23 cellular contexts compared by ENCODE assay signal in genomic region chr22:29574762-29575450, GRCh38. TPM values are rescaled to one million over a fixed set of nuclear protein-coding genes. Genes with fewer than 3 reads are reported as not detected.
A peak's percentile ranks its signal among the peaks of the same experiment; 100 is the strongest.
DNase-seq lines count a peak whose midpoint lies in the region; ATAC-seq, FAIRE-seq and TF ChIP-seq lines count a peak whose summit lies in the region.
"Had no signal": no experiment of that assay in that cellular context is flagged by ENCODE, and none has a peak within 500 bp of the region (broad histone marks: within the 10 kb centered on the region; RNA-seq: fewer than 3 reads in every experiment).

No MANE protein-coding gene starts in this region.

- H3K27ac Mint-ChIP-seq in Caco-2 (ENCODE audit: unreplicated experiment) (peak overlapping the region; percentile 31), nephron (peak overlapping the region in 2 of 3 experiments; percentile 65 to 79), type B pancreatic cell (no peak overlapping the region)

- H3K9me3 Mint-ChIP-seq in Caco-2 (ENCODE audit: unreplicated experiment) (no peaks in the 10 kb centered on the region), nephron (no peaks in the 10 kb centered on the region), type B pancreatic cell (no peaks in the 10 kb centered on the region)
- H3K9me3 Mint-ChIP-seq: CD4-positive, CD25-positive, alpha-beta regulatory T cell had no signal

- no peak overlapping the region for H3K9ac ChIP-seq in kidney (ENCODE audit: low read length in 2 of 2)
- H3K9ac ChIP-seq: BLaER1 had no signal

- H3K27me3 Mint-ChIP-seq in Caco-2 (ENCODE audit: insufficient read depth, unreplicated experiment) (no peaks in the 10 kb centered on the region), nephron (ENCODE audit: low read depth) (no peaks in the 10 kb centered on the region), type B pancreatic cell (no peaks in the 10 kb centered on the region)

- BruUV-seq in Caco-2 (replicated peaks; lab: Mats Ljungman, UMichigan) = no TSS peak

- H3K36me3 ChIP-seq in Caco-2 (ENCODE audit: control insufficient read depth, insufficient read depth, low read length) (peaks cover 5% of the 10 kb centered on the region), kidney (ENCODE audit: control insufficient read depth in 1 of 2, insufficient read depth in 2 of 2, low read length in 2 of 2) (no peaks in the 10 kb centered on the region)
- H3K36me3 ChIP-seq: MG63, SJSA1 had no signal

- H3K36me3 Mint-ChIP-seq in Caco-2 (ENCODE audit: insufficient read depth, unreplicated experiment) = peaks cover 34% of the 10 kb centered on the region
- H3K36me3 Mint-ChIP-seq in nephron (ENCODE audit: low read depth) = peaks cover 24% of the 10 kb centered on the region
- H3K36me3 Mint-ChIP-seq in type B pancreatic cell = peaks cover 8% of the 10 kb centered on the region

- peaks cover 47% of the 10 kb centered on the region for H3K4me1 ChIP-seq in Caco-2
- H3K4me1 ChIP-seq in kidney (ENCODE audit: control insufficient read depth in 1 of 2, insufficient read depth in 1 of 2, low read depth in 1 of 2, low read length in 2 of 2) = peaks cover 0 to 1% of the 10 kb centered on the region in 2 donors
- H3K4me1 ChIP-seq: SJSA1 had no signal

- H3K27me3 ChIP-seq in Caco-2 (replicated peaks; ENCODE audit: control insufficient read depth, insufficient read depth, low read length) = no peaks in the 10 kb centered on the region
- H3K27me3 ChIP-seq: BLaER1, MG63, SJSA1 had no signal

- H3K4me3 Mint-ChIP-seq in Caco-2 (ENCODE audit: unreplicated experiment) = peak overlapping the region; percentile 51
- no peak overlapping the region for H3K4me3 Mint-ChIP-seq in nephron
- peak overlapping the region; percentile 13 for H3K4me3 Mint-ChIP-seq in type B pancreatic cell

- intact Hi-C loops in Caco-2 (cut with micrococcal nuclease; ENCODE audit: unreplicated experiment) = no loop called here
- intact Hi-C loops in kidney (cut with DNase I) = no loop called here

- POLR2A ChIA-PET in Caco-2 (lab: Charles Lee) = interaction anchor here (0.6 to 1.1 kb wide), 2 partner anchors 22 to 371 kb away, joined by 8 read pairs; partner anchors contain the start of gene THOC5

- CTCF ChIA-PET in Caco-2 (lab: Charles Lee) = interaction anchor here (0.5 to 1.1 kb wide), 3 partner anchors 21 to 309 kb away, joined by 3 to 15 read pairs (median 3); partner anchors contain the start of gene THOC5

- ATAC-seq in HG02884 (IDR thresholded peaks at IDR 0.05; ENCODE audit: unreplicated experiment) = no peak

- FAIRE-seq in kidney (lab: Jason Lieb, UNC) = no peak
- FAIRE-seq: H1 had no signal

- H3K4me3 ChIP-seq in Caco-2 (ENCODE audit: low read depth, low read length) (0 out of 2 replicates have a peak overlapping the region, but pooled peaks have one; percentile 4), kidney (ENCODE audit: low read length in 2 of 2) (no peak overlapping the region)
- H3K4me3 ChIP-seq: BLaER1, MG63, PC-9, SJSA1 had no signal

- TF ChIP-seq CTCF in Caco-2 (IDR thresholded peaks at IDR 0.05; ENCODE audit: insufficient read depth in 1 of 2, low read depth in 1 of 2, low read length in 1 of 2, severe bottlenecking in 1 of 2, unreplicated experiment in 1 of 2) = no peak
- TF ChIP-seq CTCF in kidney (IDR thresholded peaks at IDR 0.05; ENCODE audit: borderline replicate concordance, extremely low read depth, insufficient read depth) = no peak
- TF ChIP-seq CTCF in nephron (IDR thresholded peaks at IDR 0.05; ENCODE audit: unreplicated experiment in 3 of 3) = no peak
- no peak for TF ChIP-seq CTCF in type B pancreatic cell (conservative IDR thresholded peaks at IDR 0.05)

- H3K4me1 Mint-ChIP-seq in Caco-2 (ENCODE audit: low read depth, unreplicated experiment) (peaks cover 8% of the 10 kb centered on the region), nephron (no peaks in the 10 kb centered on the region), type B pancreatic cell (ENCODE audit: unreplicated experiment) (peaks cover 2% of the 10 kb centered on the region)

- H3K9me3 ChIP-seq in Caco-2 = no peaks in the 10 kb centered on the region
- H3K9me3 ChIP-seq in kidney (ENCODE audit: control insufficient read depth in 1 of 2, low read length in 2 of 2) = no peaks in the 10 kb centered on the region
- H3K9me3 ChIP-seq: BLaER1, MG63, SJSA1 had no signal

- H3K27ac ChIP-seq in kidney (ENCODE audit: low read depth in 2 of 2, low read length in 2 of 2) = peak overlapping the region; percentile 45 to 59
- H3K27ac ChIP-seq: BLaER1, HL-60, PC-9, SJSA1 had no signal

- DNase-seq in Caco-2 (peak; percentile 35 to 59), kidney (no peak), type B pancreatic cell (ENCODE audit: extremely low spot score, unreplicated experiment) (no peak), NCI-H1436 (lab: John Stamatoyannopoulos, UW) (no peak)
- DNase-seq in stimulated activated CD4-positive, alpha-beta T cell treated with anti-CD3 and anti-CD28 coated beads, Interleukin-4, amount 100 ng/mL, for 1 hour = no peak
- DNase-seq: CD4-positive, CD25-positive, alpha-beta regulatory T cell; HCEC 1CT; KBM-7; MG63; NCI-H1694; NCI-H2029 treated with DMSO at 0.1 percent for 48 hours; NCI-H446 treated with DMSO at 0.1 percent for 48 hours; NCI-H526; NK-92 treated with Interleukin-12 subunit alpha and Interleukin-12 subunit beta, amount 100 ng/mL, for 24 hours; PC-9; Right ventricle myocardium superior; RPMI8226 had no signal

RNA-seq across cellular contexts. Expression of gene NIPSNAP1, which starts 6.0 kb away (rescaled TPM):
- total RNA-seq in Caco-2 (2022) = 81.8 and 102 TPM in 2 replicates
- total RNA-seq in kidney = 48.8 TPM
- polyA plus RNA-seq in kidney (ENCODE audit: insufficient read depth, low read depth, low replicate concordance) = 136 TPM
- total RNA-seq in type B pancreatic cell (ENCODE audit: low replicate concordance) = 97.2 and 128 TPM in 2 replicates

RNA-seq across cellular contexts. Expression of gene THOC5, which starts 21.3 kb away (rescaled TPM):
- total RNA-seq in Caco-2 (2022) (61.1 and 74.6 TPM in 2 replicates), kidney (37.9 TPM), type B pancreatic cell (ENCODE audit: low replicate concordance) (36.6 and 53.5 TPM in 2 replicates)
- 23.1 TPM for polyA plus RNA-seq in kidney (ENCODE audit: insufficient read depth, low read depth, low replicate concordance)

RNA-seq across cellular contexts. Expression of gene NF2, which starts 28.5 kb away (rescaled TPM):
- total RNA-seq in Caco-2 (2022) = 53.2 and 56.5 TPM in 2 replicates
- 60.6 TPM for total RNA-seq in kidney
- 15.4 TPM for polyA plus RNA-seq in kidney (ENCODE audit: insufficient read depth, low read depth, low replicate concordance)
- total RNA-seq in type B pancreatic cell (ENCODE audit: low replicate concordance) = 40.3 and 45.6 TPM in 2 replicates

Comparison
In these comparisons a context has a peak if more than half of its experiments do, and no peak if none do; other contexts are left out.
1. DNase-seq: peak in Caco-2 (2 of 2); none in kidney (single experiment), type B pancreatic cell (single experiment), NCI-H1436 (single experiment) and stimulated activated CD4-positive, alpha-beta T cell treated with anti-CD3 and anti-CD28 coated beads, Interleukin-4, amount 100 ng/mL, for 1 hour (single experiment).
2. H3K4me3 Mint-ChIP-seq: peak in Caco-2 (single experiment) and type B pancreatic cell (single experiment); none in nephron (0 of 3).